ENCODE assay signal across 1 cellular context in the genomic region with DNA sequence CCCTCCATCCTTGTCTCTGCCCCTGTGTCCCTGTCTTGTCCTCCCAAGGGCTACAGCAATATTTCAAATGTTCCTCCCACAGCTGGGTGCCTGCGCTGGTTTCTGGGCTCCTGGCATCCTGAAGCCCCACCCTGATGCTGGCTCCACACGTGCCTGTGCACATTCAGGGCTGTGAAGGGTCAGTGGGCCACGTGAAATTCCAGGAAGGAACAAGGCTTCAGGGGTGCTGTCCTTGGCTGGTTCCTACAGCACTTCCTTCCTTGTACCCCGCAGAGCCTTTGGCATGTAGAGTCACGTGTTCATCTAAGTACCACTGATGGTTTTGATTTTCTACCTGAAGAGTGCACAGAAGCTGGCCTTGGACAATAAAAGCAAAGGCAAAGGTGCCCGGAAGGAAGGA.
TF ChIP-seq lines count a peak whose summit lies in the region.

No MANE protein-coding gene starts in this region.

TF ChIP-seq in GM23338, 12 proteins besides CTCF, POLR2A, EP300 and RAD21 (continued from another document):
- no peak for TF ChIP-seq ZNF114 (CRISPR knock-in tag; IDR thresholded peaks at IDR 0.05)
- no peak for TF ChIP-seq JUNB (IDR thresholded peaks at IDR 0.05; ENCODE audit: unreplicated experiment)
